Comparison of ENCODE assay signal across 8 cellular contexts in the genomic region with DNA sequence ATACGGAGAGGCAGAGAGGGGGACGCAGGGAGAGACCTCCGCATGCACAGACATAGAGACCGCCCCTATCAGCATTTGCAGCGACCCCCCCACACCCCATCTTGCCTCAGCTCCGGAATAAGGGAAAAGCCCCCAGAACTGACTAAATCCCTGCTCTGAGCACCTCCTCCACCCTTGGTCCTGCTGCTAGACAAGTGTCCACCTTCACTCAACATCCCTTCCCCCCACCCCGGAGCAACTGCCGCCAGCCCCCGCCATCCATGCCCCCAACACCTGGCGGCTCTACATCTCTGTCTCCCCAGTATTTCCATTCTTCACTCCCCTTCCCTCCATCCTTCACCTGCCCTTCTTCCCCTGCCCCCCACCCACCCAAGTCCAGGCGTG. TPM values are rescaled to one million over a fixed set of nuclear protein-coding genes. Genes with fewer than 3 reads are reported as not detected.
A peak's percentile ranks its signal among the peaks of the same experiment; 100 is the strongest.
DNase-seq lines count a peak whose midpoint lies in the region; ATAC-seq and TF ChIP-seq lines count a peak whose summit lies in the region.

No MANE protein-coding gene starts in this region.

- CTCF ChIA-PET in Caco-2 (lab: Charles Lee) = no interaction called here

- H3K4me3 Mint-ChIP-seq in Caco-2 (ENCODE audit: unreplicated experiment) = peak overlapping the region; percentile 63

- H3K36me3 ChIP-seq in Caco-2 (ENCODE audit: control insufficient read depth, insufficient read depth, low read length) (no peaks in the 10 kb centered on the region), RWPE2 (ENCODE audit: low read depth) (no peaks in the 10 kb centered on the region), esophagus squamous epithelium (peaks cover 0 to 6% (median 0%) of the 10 kb centered on the region in 3 donors), psoas muscle (ENCODE audit: insufficient read depth in 1 of 2, low read depth in 1 of 2) (peaks cover 0 to 5% of the 10 kb centered on the region in 2 donors)

- POLR2A ChIA-PET in Caco-2 (lab: Charles Lee) = no interaction called here

- TF ChIP-seq POLR2A in esophagus squamous epithelium (IDR thresholded peaks at IDR 0.05) = no peak

- H3K4me1 Mint-ChIP-seq in Caco-2 (ENCODE audit: low read depth, unreplicated experiment) = peaks cover 13% of the 10 kb centered on the region

- peaks cover 18% of the 10 kb centered on the region for H3K36me3 Mint-ChIP-seq in Caco-2 (ENCODE audit: insufficient read depth, unreplicated experiment)

- intact Hi-C loops in Caco-2 (cut with micrococcal nuclease; ENCODE audit: unreplicated experiment) = no loop called here
- intact Hi-C loops in esophagus squamous epithelium (cut with DNase I) = no loop called here
- intact Hi-C loops in psoas muscle (cut with DNase I) = no loop called here

- H3K4me1 ChIP-seq in Caco-2 (no peaks in the 10 kb centered on the region; the same call in 1 of the 2 replicates), RWPE2 (ENCODE audit: insufficient read depth, poor library complexity, severe bottlenecking) (no peaks in the 10 kb centered on the region), esophagus squamous epithelium (peaks cover 6 to 25% (median 11%) of the 10 kb centered on the region in 3 donors), psoas muscle (no peaks in the 10 kb centered on the region)

- H3K27ac ChIP-seq in RWPE2 (ENCODE audit: poor library complexity, severe bottlenecking) (no peak overlapping the region), esophagus squamous epithelium (peak overlapping the region in 1 of 4 donors; percentile 29), psoas muscle (no peak overlapping the region)

- no peak for DNase-seq in Caco-2
- no peak for DNase-seq in RWPE2 (ENCODE audit: low spot score)
- no peak for DNase-seq in esophagus squamous epithelium (lab: John Stamatoyannopoulos, UW)
- DNase-seq in psoas muscle = no peak
- DNase-seq in activated gamma-delta T cell (lab: John Stamatoyannopoulos, UW) = no peak
- no peak for DNase-seq in NCI-H510A (lab: John Stamatoyannopoulos, UW)

- no peaks in the 10 kb centered on the region for H3K9me3 ChIP-seq in Caco-2
- H3K9me3 ChIP-seq in RWPE2 (ENCODE audit: severe bottlenecking) = no peaks in the 10 kb centered on the region
- H3K9me3 ChIP-seq in esophagus squamous epithelium = no peaks in the 10 kb centered on the region
- no peaks in the 10 kb centered on the region for H3K9me3 ChIP-seq in psoas muscle

- H3K27me3 Mint-ChIP-seq in Caco-2 (ENCODE audit: insufficient read depth, unreplicated experiment) = no peaks in the 10 kb centered on the region

- ATAC-seq in RWPE2 (ENCODE audit: low read depth) (no peak), psoas muscle (no peak), HG02798 (IDR thresholded peaks at IDR 0.05; ENCODE audit: poor library complexity, unreplicated experiment) (no peak), HG02970 (IDR thresholded peaks at IDR 0.05; ENCODE audit: low FRiP score, unreplicated experiment) (no peak)

- H3K27me3 ChIP-seq in Caco-2 (replicated peaks; ENCODE audit: control insufficient read depth, insufficient read depth, low read length) (no peaks in the 10 kb centered on the region), RWPE2 (ENCODE audit: insufficient read depth, poor library complexity, severe bottlenecking) (no peaks in the 10 kb centered on the region), esophagus squamous epithelium (peaks cover 0 to 11% (median 0%) of the 10 kb centered on the region in 4 donors), psoas muscle (ENCODE audit: insufficient read depth in 3 of 3, low read length in 2 of 3) (peaks cover 0 to 7% (median 0%) of the 10 kb centered on the region in 3 donors)

- WGBS in esophagus squamous epithelium, 2 donors = 11 to 19% methylated on average over 10 to 11 of the region's 11 CpGs
- WGBS in psoas muscle, 3 donors = 16 to 25% (median 24%) methylated on average over 11 of the region's 11 CpGs

- H3K9me3 Mint-ChIP-seq in Caco-2 (ENCODE audit: unreplicated experiment) = no peaks in the 10 kb centered on the region

- H3K27ac Mint-ChIP-seq in Caco-2 (ENCODE audit: unreplicated experiment) = no peak overlapping the region

- H3K4me3 ChIP-seq in Caco-2 (ENCODE audit: low read depth, low read length) (0 out of 2 replicates have a peak overlapping the region, but pooled peaks have one; percentile 37), RWPE2 (ENCODE audit: severe bottlenecking) (peak overlapping the region; percentile 46), esophagus squamous epithelium (peak overlapping the region in 3 of 4 donors; percentile 50 to 76 (median 52)), psoas muscle (peak overlapping the region; percentile 51)

- no TSS peak for BruUV-seq in Caco-2 (replicated peaks; lab: Mats Ljungman, UMichigan)

- TF ChIP-seq CTCF in Caco-2 (IDR thresholded peaks at IDR 0.05; ENCODE audit: insufficient read depth in 1 of 2, low read depth in 1 of 2, low read length in 1 of 2, severe bottlenecking in 1 of 2, unreplicated experiment in 1 of 2) (no peak), RWPE2 (IDR thresholded peaks at IDR 0.05; ENCODE audit: poor library complexity, severe bottlenecking) (no peak), esophagus squamous epithelium (IDR thresholded peaks at IDR 0.05) (no peak), psoas muscle (IDR thresholded peaks at IDR 0.05) (no peak)

RNA-seq across cellular contexts. Expression of gene SV2A, which starts 0.7 kb away (rescaled TPM):
- total RNA-seq in Caco-2 (2022) (4.7 TPM in 2 replicates), esophagus squamous epithelium (1 to 10 TPM in 2 of 4 donors, under 1 TPM in 2; 0.11 to 2.1 (median 1.1) TPM), psoas muscle (under 1 TPM; 0.13 to 0.48 (median 0.25) TPM)
- under 1 TPM; 0.14 to 0.19 (median 0.14) TPM for polyA plus RNA-seq in psoas muscle

RNA-seq across cellular contexts. Expression of gene SF3B4, which starts 10.7 kb away (rescaled TPM):
- total RNA-seq in Caco-2 (2022) = 103 and 104 TPM in 2 replicates
- 10 to 100 TPM in 3 of 4 donors, 1 to 10 TPM in 1; 7.6 to 16.9 (median 14.1) TPM for total RNA-seq in esophagus squamous epithelium
- 10 to 100 TPM; 13.0 to 26.9 (median 21.9) TPM for total RNA-seq in psoas muscle
- 10 to 100 TPM; 13.9 to 28.9 (median 16.7) TPM for polyA plus RNA-seq in psoas muscle

RNA-seq across cellular contexts. Expression of gene BOLA1, which starts 17.6 kb away (rescaled TPM):
- total RNA-seq in Caco-2 (2022) = 22.7 and 22.9 TPM in 2 replicates
- 10 to 100 TPM; 11.0 to 31.7 (median 23.4) TPM for total RNA-seq in esophagus squamous epithelium
- total RNA-seq in psoas muscle = 10 to 100 TPM; 13.9 to 18.1 (median 15.8) TPM
- polyA plus RNA-seq in psoas muscle = 10 to 100 TPM; 24.0 to 45.3 (median 32.1) TPM

RNA-seq across cellular contexts. Expression of gene MTMR11, which starts 19.8 kb away (rescaled TPM):
- total RNA-seq in Caco-2 (2022) = 2.2 and 2.3 TPM in 2 replicates
- 10 to 100 TPM in 2 of 4 donors, 1 to 10 TPM in 2; 3.9 to 13.5 (median 10.6) TPM for total RNA-seq in esophagus squamous epithelium
- total RNA-seq in psoas muscle = 1 to 10 TPM; 1.0 to 3.0 (median 1.8) TPM
- polyA plus RNA-seq in psoas muscle = 1 to 10 TPM in 1 of 3 donors, under 1 TPM in 2; 0.78 to 1.7 (median 0.80) TPM
